Comparison of ENCODE assay signal across 1 cellular context in the genomic region with DNA sequence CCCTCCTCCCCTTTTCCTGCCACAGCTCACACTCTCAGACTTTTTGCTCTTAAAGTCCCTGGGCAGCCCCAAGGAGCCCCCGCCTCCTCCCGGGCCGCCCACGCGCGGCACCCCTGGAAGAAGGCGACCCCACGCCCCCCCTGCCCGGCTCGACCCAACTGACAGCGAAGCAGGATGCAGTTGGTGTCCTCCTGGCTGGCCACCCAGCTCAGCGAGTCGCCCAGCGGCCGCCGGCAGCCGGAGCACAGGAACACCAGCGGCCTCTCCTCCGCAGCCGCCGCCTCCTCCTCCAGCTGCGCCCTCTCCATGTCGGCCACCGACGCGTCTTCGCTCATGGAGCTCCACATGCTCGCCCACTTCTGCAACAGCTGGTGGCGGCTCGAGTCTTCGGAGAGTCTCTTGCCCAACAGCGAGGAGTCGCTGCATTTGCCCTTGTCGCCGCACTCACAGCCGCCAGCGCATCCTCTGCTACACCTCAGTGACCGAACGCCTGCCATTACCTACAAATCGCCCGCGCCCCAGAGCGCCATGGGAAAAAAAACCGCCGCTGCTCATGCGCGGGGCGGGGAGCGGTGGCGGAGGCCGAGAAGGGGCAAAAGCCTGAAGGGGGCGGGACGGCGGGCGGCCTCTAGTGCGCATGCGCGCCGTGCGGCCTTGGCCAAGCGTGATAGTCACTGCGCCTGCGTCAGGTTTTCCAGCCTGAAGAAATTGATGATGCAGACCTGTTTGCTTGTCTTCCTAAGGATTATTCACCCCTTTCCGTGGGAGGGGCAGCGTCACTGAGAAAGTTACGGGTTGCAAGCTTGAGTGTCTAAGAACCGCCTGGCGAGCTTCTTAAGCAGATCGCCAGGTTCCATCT.
TF ChIP-seq lines count a peak whose summit lies in the region.

A gene with protein sequence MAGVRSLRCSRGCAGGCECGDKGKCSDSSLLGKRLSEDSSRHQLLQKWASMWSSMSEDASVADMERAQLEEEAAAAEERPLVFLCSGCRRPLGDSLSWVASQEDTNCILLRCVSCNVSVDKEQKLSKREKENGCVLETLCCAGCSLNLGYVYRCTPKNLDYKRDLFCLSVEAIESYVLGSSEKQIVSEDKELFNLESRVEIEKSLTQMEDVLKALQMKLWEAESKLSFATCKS (minus strand): TSS at position 532 of the 859 bp plus-strand sequence. CDS start 35 bp downstream, at position 497.

TF ChIP-seq in K562, 482 proteins besides CTCF, POLR2A, EP300 and RAD21 (continued from another document and continues in another):
- TF ChIP-seq, protein P1, sequence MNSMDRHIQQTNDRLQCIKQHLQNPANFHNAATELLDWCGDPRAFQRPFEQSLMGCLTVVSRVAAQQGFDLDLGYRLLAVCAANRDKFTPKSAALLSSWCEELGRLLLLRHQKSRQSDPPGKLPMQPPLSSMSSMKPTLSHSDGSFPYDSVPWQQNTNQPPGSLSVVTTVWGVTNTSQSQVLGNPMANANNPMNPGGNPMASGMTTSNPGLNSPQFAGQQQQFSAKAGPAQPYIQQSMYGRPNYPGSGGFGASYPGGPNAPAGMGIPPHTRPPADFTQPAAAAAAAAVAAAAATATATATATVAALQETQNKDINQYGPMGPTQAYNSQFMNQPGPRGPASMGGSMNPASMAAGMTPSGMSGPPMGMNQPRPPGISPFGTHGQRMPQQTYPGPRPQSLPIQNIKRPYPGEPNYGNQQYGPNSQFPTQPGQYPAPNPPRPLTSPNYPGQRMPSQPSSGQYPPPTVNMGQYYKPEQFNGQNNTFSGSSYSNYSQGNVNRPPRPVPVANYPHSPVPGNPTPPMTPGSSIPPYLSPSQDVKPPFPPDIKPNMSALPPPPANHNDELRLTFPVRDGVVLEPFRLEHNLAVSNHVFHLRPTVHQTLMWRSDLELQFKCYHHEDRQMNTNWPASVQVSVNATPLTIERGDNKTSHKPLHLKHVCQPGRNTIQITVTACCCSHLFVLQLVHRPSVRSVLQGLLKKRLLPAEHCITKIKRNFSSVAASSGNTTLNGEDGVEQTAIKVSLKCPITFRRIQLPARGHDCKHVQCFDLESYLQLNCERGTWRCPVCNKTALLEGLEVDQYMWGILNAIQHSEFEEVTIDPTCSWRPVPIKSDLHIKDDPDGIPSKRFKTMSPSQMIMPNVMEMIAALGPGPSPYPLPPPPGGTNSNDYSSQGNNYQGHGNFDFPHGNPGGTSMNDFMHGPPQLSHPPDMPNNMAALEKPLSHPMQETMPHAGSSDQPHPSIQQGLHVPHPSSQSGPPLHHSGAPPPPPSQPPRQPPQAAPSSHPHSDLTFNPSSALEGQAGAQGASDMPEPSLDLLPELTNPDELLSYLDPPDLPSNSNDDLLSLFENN (IDR thresholded peaks at IDR 0.05; ENCODE audit: low read depth in 2 of 2, low read length in 2 of 2): no peak
- TF ChIP-seq NR4A1 (CRISPR knock-in tag; IDR thresholded peaks at IDR 0.05) (no peak), NR4A1 (tag; IDR thresholded peaks at IDR 0.05) (0 out of 2 replicates have a peak, but pooled peaks have one; percentile 20), HDAC1 (IDR thresholded peaks at IDR 0.05) (peak in 1 of 2 experiments; percentile 100; a peak in 3 of 4 replicates), ZNF324 (CRISPR knock-in tag; IDR thresholded peaks at IDR 0.05) (no peak), ATF1 (CRISPR knock-in tag; IDR thresholded peaks at IDR 0.05) (no peak), ATF1 (tag; IDR thresholded peaks at IDR 0.05) (peak; percentile 84), ETS2 (tag; IDR thresholded peaks at IDR 0.05; ENCODE audit: borderline replicate concordance, poor library complexity, severe bottlenecking) (no peak), ZNF23 (CRISPR knock-in tag; IDR thresholded peaks at IDR 0.05) (no peak), MAFF (IDR thresholded peaks at IDR 0.05; ENCODE audit: low read length) (no peak), POLR2H (tag; IDR thresholded peaks at IDR 0.05; ENCODE audit: low read depth) (peak; percentile 15; the same call in 1 of the 2 replicates), MECOM (CRISPR knock-in tag; IDR thresholded peaks at IDR 0.05) (no peak), ZNF212 (CRISPR knock-in tag; IDR thresholded peaks at IDR 0.05) (no peak), EWSR1 (IDR thresholded peaks at IDR 0.05; ENCODE audit: borderline replicate concordance, low read depth, partially characterized antibody) (no peak), FOS (IDR thresholded peaks at IDR 0.05; ENCODE audit: extremely low read depth, insufficient read length) (peak; percentile 30), NFATC3 (IDR thresholded peaks at IDR 0.05) (no peak), ZNF165 (CRISPR knock-in tag; IDR thresholded peaks at IDR 0.05; ENCODE audit: borderline replicate concordance) (no peak), PHB (CRISPR knock-in tag; IDR thresholded peaks at IDR 0.05) (no peak), PHF21A (IDR thresholded peaks at IDR 0.05; ENCODE audit: borderline replicate concordance, low read depth) (no peak), SMARCA5 (IDR thresholded peaks at IDR 0.05) (no peak), CHD1 (IDR thresholded peaks at IDR 0.05; ENCODE audit: low read length) (peak; percentile 18), ZNF717 (CRISPR knock-in tag; IDR thresholded peaks at IDR 0.05) (no peak), RFX1 (IDR thresholded peaks at IDR 0.05) (no peak), MTF1 (CRISPR knock-in tag; IDR thresholded peaks at IDR 0.05; ENCODE audit: borderline replicate concordance) (no peak), SP1 (CRISPR knock-in tag; IDR thresholded peaks at IDR 0.05) (peak; percentile 44), NCOA2 (IDR thresholded peaks at IDR 0.05; ENCODE audit: partially characterized antibody in 2 of 2) (no peak), GABPB2 (CRISPR knock-in tag; conservative IDR thresholded peaks at IDR 0.05) (no peak), RUNX1 (IDR thresholded peaks at IDR 0.05; ENCODE audit: low read depth) (no peak), SPI1 (IDR thresholded peaks at IDR 0.05; ENCODE audit: borderline replicate concordance, low read depth, low read length) (no peak), ZNF184 (CRISPR knock-in tag; IDR thresholded peaks at IDR 0.05) (no peak), RBM14 (IDR thresholded peaks at IDR 0.05; ENCODE audit: borderline replicate concordance, insufficient read depth, low read depth, low read length) (no peak), ZFX (CRISPR knock-in tag; IDR thresholded peaks at IDR 0.05) (peak; percentile 56), POU5F1 (IDR thresholded peaks at IDR 0.05; ENCODE audit: borderline replicate concordance, low read depth, low read length, partially characterized antibody) (peak; percentile 99), FOXK1 (CRISPR knock-in tag; IDR thresholded peaks at IDR 0.05; ENCODE audit: borderline replicate concordance) (no peak), ZNF695 (CRISPR knock-in tag; IDR thresholded peaks at IDR 0.05) (no peak), ZNF780A (CRISPR knock-in tag; IDR thresholded peaks at IDR 0.05) (no peak)
- TF ChIP-seq, protein P2, sequence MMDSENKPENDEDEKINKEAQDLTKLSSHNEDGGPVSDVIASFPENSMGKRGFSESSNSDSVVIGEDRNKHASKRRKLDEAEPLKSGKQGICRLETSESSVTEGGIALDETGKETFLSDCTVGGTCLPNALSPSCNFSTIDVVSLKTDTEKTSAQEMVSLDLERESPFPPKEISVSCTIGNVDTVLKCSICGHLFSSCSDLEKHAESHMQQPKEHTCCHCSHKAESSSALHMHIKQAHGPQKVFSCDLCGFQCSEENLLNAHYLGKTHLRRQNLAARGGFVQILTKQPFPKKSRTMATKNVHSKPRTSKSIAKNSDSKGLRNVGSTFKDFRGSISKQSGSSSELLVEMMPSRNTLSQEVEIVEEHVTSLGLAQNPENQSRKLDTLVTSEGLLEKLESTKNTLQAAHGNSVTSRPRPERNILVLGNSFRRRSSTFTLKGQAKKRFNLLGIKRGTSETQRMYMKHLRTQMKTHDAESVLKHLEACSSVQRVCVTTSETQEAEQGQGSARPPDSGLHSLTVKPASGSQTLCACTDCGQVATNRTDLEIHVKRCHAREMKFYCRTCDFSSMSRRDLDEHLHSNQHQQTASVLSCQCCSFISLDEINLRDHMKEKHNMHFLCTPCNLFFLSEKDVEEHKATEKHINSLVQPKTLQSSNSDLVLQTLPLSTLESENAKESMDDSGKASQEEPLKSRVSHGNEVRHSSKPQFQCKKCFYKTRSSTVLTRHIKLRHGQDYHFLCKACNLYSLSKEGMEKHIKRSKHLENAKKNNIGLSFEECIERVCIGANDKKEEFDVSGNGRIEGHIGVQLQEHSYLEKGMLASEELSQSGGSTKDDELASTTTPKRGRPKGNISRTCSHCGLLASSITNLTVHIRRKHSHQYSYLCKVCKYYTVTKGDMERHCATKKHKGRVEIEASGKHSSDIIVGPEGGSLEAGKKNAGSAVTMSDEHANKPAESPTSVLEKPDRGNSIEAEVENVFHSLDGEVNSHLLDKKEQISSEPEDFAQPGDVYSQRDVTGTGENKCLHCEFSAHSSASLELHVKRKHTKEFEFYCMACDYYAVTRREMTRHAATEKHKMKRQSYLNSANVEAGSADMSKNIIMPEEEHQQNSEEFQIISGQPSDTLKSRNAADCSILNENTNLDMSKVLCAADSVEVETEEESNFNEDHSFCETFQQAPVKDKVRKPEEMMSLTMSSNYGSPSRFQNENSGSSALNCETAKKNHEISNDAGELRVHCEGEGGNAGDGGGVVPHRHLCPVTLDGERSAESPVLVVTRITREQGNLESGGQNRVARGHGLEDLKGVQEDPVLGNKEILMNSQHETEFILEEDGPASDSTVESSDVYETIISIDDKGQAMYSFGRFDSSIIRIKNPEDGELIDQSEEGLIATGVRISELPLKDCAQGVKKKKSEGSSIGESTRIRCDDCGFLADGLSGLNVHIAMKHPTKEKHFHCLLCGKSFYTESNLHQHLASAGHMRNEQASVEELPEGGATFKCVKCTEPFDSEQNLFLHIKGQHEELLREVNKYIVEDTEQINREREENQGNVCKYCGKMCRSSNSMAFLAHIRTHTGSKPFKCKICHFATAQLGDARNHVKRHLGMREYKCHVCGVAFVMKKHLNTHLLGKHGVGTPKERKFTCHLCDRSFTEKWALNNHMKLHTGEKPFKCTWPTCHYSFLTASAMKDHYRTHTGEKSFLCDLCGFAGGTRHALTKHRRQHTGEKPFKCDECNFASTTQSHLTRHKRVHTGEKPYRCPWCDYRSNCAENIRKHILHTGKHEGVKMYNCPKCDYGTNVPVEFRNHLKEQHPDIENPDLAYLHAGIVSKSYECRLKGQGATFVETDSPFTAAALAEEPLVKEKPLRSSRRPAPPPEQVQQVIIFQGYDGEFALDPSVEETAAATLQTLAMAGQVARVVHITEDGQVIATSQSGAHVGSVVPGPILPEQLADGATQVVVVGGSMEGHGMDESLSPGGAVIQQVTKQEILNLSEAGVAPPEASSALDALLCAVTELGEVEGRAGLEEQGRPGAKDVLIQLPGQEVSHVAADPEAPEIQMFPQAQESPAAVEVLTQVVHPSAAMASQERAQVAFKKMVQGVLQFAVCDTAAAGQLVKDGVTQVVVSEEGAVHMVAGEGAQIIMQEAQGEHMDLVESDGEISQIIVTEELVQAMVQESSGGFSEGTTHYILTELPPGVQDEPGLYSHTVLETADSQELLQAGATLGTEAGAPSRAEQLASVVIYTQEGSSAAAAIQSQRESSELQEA (IDR thresholded peaks at IDR 0.05; ENCODE audit: low read depth): peak; percentile 95
- TF ChIP-seq, protein P3, sequence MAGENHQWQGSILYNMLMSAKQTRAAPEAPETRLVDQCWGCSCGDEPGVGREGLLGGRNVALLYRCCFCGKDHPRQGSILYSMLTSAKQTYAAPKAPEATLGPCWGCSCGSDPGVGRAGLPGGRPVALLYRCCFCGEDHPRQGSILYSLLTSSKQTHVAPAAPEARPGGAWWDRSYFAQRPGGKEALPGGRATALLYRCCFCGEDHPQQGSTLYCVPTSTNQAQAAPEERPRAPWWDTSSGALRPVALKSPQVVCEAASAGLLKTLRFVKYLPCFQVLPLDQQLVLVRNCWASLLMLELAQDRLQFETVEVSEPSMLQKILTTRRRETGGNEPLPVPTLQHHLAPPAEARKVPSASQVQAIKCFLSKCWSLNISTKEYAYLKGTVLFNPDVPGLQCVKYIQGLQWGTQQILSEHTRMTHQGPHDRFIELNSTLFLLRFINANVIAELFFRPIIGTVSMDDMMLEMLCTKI (IDR thresholded peaks at IDR 0.05; ENCODE audit: partially characterized antibody): no peak
- TF ChIP-seq, protein P4, sequence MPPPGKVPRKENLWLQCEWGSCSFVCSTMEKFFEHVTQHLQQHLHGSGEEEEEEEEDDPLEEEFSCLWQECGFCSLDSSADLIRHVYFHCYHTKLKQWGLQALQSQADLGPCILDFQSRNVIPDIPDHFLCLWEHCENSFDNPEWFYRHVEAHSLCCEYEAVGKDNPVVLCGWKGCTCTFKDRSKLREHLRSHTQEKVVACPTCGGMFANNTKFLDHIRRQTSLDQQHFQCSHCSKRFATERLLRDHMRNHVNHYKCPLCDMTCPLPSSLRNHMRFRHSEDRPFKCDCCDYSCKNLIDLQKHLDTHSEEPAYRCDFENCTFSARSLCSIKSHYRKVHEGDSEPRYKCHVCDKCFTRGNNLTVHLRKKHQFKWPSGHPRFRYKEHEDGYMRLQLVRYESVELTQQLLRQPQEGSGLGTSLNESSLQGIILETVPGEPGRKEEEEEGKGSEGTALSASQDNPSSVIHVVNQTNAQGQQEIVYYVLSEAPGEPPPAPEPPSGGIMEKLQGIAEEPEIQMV (tag; conservative IDR thresholded peaks at IDR 0.05; ENCODE audit: low read depth): no peak
- TF ChIP-seq, protein P5, sequence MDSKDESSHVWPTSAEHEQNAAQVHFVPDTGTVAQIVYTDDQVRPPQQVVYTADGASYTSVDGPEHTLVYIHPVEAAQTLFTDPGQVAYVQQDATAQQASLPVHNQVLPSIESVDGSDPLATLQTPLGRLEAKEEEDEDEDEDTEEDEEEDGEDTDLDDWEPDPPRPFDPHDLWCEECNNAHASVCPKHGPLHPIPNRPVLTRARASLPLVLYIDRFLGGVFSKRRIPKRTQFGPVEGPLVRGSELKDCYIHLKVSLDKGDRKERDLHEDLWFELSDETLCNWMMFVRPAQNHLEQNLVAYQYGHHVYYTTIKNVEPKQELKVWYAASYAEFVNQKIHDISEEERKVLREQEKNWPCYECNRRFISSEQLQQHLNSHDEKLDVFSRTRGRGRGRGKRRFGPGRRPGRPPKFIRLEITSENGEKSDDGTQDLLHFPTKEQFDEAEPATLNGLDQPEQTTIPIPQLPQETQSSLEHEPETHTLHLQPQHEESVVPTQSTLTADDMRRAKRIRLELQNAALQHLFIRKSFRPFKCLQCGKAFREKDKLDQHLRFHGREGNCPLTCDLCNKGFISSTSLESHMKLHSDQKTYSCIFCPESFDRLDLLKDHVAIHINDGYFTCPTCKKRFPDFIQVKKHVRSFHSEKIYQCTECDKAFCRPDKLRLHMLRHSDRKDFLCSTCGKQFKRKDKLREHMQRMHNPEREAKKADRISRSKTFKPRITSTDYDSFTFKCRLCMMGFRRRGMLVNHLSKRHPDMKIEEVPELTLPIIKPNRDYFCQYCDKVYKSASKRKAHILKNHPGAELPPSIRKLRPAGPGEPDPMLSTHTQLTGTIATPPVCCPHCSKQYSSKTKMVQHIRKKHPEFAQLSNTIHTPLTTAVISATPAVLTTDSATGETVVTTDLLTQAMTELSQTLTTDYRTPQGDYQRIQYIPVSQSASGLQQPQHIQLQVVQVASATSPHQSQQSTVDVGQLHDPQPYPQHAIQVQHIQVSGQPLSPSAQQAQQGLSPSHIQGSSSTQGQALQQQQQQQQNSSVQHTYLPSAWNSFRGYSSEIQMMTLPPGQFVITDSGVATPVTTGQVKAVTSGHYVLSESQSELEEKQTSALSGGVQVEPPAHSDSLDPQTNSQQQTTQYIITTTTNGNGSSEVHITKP (IDR thresholded peaks at IDR 0.05; ENCODE audit: partially characterized antibody): no peak
